15 cellular contexts compared by ENCODE assay signal in the genomic region with DNA sequence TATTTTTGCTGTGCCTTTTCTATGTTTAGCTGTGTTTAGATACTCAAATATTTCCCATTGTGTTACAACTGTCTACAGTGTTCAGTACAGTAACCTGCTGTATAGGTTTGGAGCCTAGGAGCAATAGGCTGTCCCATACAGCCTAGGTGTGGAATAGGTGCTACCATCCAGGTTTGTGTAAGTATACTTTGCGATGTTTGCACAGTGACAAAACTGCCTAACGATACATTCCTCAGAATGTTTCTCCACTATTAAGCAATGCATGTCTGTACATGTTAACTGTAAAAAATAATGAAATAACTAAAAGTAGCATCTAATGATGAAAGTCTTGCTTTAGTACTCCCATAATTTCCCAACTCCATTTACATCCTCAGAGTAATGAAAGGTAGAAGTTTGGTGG.
"Had no signal": no experiment of that assay in that cellular context is flagged by ENCODE, and none has a peak within 500 bp of the region (broad histone marks: within the 10 kb centered on the region; RNA-seq: fewer than 3 reads in every experiment).

No MANE protein-coding gene starts in this region.

- H3K4me1 Mint-ChIP-seq: activated B cell treated with CpG ODN at 0.5 μM for 24 hours; activated CD4-positive, alpha-beta memory T cell treated with anti-CD3 and anti-CD28 coated beads, Interleukin-2, amount 10 ng/mL, durations not matched to agents 7 days and 5 days; activated CD8-positive, alpha-beta memory T cell treated with anti-CD3 and anti-CD28 coated beads, Interleukin-2, amount 10 ng/mL, durations not matched to agents 7 days and 5 days had no signal

- H3K4me3 ChIP-seq: coronary artery, gastroesophageal sphincter, lower lobe of right lung had no signal

- H3K27ac ChIP-seq: coronary artery, gastroesophageal sphincter, lower lobe of right lung had no signal

- H3K27me3 ChIP-seq: gastroesophageal sphincter had no signal

- ATAC-seq: activated CD8-positive, alpha-beta memory T cell treated with anti-CD3 and anti-CD28 coated beads, Interleukin-2, amount 10 ng/mL, durations not matched to agents 7 days and 5 days; gastroesophageal sphincter; left cardiac atrium; lower lobe of right lung had no signal

- H3K9me3 Mint-ChIP-seq: activated B cell treated with CpG ODN at 0.5 μM for 24 hours; activated CD4-positive, alpha-beta memory T cell treated with anti-CD3 and anti-CD28 coated beads, Interleukin-2, amount 10 ng/mL, durations not matched to agents 7 days and 5 days had no signal

- H3K27me3 Mint-ChIP-seq: activated B cell treated with CpG ODN at 0.5 μM for 24 hours; activated CD4-positive, alpha-beta memory T cell treated with anti-CD3 and anti-CD28 coated beads, Interleukin-2, amount 10 ng/mL, durations not matched to agents 7 days and 5 days; activated CD8-positive, alpha-beta memory T cell treated with anti-CD3 and anti-CD28 coated beads, Interleukin-2, amount 10 ng/mL, durations not matched to agents 7 days and 5 days; brain had no signal

- H3K4me3 Mint-ChIP-seq: activated B cell treated with CpG ODN at 0.5 μM for 24 hours; activated CD4-positive, alpha-beta memory T cell treated with anti-CD3 and anti-CD28 coated beads, Interleukin-2, amount 10 ng/mL, durations not matched to agents 7 days and 5 days; activated CD8-positive, alpha-beta memory T cell treated with anti-CD3 and anti-CD28 coated beads, Interleukin-2, amount 10 ng/mL, durations not matched to agents 7 days and 5 days; brain; nephron progenitor cell had no signal

- DNase-seq: activated B cell treated with CpG ODN at 0.5 μM for 24 hours; activated CD4-positive, alpha-beta memory T cell treated with anti-CD3 and anti-CD28 coated beads, Interleukin-2, amount 10 ng/mL, durations not matched to agents 7 days and 5 days; activated CD4-positive, alpha-beta T cell treated with anti-CD3 and anti-CD28 coated beads for 4 hours; activated CD8-positive, alpha-beta memory T cell treated with anti-CD3 and anti-CD28 coated beads, Interleukin-2, amount 10 ng/mL, durations not matched to agents 7 days and 5 days; activated naive CD4-positive, alpha-beta T cell treated with Interleukin-2 at 50 U/mL for 16 hours; left cardiac atrium; lower lobe of right lung; nephron progenitor cell; nucleus accumbens; stimulated activated naive CD4-positive, alpha-beta T cell; T-helper 1 cell; T-helper 9 cell had no signal

- H3K27ac Mint-ChIP-seq: activated B cell treated with CpG ODN at 0.5 μM for 24 hours; activated CD4-positive, alpha-beta memory T cell treated with anti-CD3 and anti-CD28 coated beads, Interleukin-2, amount 10 ng/mL, durations not matched to agents 7 days and 5 days; activated CD8-positive, alpha-beta memory T cell treated with anti-CD3 and anti-CD28 coated beads, Interleukin-2, amount 10 ng/mL, durations not matched to agents 7 days and 5 days; brain; nephron progenitor cell had no signal

- H3K4me1 ChIP-seq: gastroesophageal sphincter, lower lobe of right lung had no signal

- H3K9me3 ChIP-seq: gastroesophageal sphincter, lower lobe of right lung had no signal
